In the genomic region with DNA sequence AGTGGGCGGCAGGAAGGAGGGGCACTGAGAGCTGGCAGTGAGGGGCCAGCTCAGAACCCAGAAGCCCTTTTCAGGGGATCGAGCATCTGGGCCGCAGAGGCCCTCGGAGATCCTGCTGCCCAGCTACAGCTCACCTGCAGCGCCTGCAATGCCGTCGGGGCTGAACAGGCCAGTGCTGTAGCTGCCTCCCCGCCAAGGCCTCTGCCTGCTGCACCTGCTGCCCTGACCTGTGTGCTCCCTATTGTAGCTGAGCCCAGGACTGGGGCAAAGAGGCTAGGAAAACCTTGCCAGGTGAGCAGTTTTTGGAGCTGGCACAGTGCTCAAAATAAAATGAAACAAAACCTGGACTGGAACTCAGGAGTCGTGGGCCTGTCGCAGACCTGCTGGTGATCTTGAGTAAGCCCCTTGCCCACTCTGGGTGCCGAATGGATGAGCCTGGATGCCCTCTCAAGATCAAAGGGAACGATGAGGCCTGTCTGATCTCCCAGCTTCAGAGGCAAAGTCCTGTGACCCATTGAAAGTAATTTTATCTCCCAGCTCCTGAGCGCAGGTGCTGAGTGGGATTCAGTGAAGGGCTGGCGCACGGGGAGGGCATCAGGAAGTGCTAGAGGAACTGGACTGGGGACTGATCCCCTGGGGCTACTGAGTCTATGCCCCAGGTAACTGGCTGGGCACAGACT, we compare ENCODE assay signal across 1 cellular context.
TF ChIP-seq lines count a peak whose summit lies in the region.

No MANE protein-coding gene starts in this region.

TF ChIP-seq in K562, 482 proteins besides CTCF, POLR2A, EP300 and RAD21 (continued from another document):
- no peak for TF ChIP-seq HSF4 (CRISPR knock-in tag; IDR thresholded peaks at IDR 0.05; ENCODE audit: borderline replicate concordance)
- TF ChIP-seq ZFX (CRISPR knock-in tag; IDR thresholded peaks at IDR 0.05), result no peak
- no peak for TF ChIP-seq ZNF41 (CRISPR knock-in tag; conservative IDR thresholded peaks at IDR 0.05)
- TF ChIP-seq HMG20B (CRISPR knock-in tag; IDR thresholded peaks at IDR 0.05), result no peak
- no peak for TF ChIP-seq RBM14 (IDR thresholded peaks at IDR 0.05; ENCODE audit: borderline replicate concordance, insufficient read depth, low read depth, low read length)
- TF ChIP-seq ZNF24 (IDR thresholded peaks at IDR 0.05), result no peak
- TF ChIP-seq, protein P1, sequence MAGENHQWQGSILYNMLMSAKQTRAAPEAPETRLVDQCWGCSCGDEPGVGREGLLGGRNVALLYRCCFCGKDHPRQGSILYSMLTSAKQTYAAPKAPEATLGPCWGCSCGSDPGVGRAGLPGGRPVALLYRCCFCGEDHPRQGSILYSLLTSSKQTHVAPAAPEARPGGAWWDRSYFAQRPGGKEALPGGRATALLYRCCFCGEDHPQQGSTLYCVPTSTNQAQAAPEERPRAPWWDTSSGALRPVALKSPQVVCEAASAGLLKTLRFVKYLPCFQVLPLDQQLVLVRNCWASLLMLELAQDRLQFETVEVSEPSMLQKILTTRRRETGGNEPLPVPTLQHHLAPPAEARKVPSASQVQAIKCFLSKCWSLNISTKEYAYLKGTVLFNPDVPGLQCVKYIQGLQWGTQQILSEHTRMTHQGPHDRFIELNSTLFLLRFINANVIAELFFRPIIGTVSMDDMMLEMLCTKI (IDR thresholded peaks at IDR 0.05; ENCODE audit: partially characterized antibody), result no peak
- no peak for TF ChIP-seq C11orf30 (IDR thresholded peaks at IDR 0.05; ENCODE audit: low read depth)
- TF ChIP-seq ZFP1 (CRISPR knock-in tag; IDR thresholded peaks at IDR 0.05), result no peak
- TF ChIP-seq L3MBTL2 (IDR thresholded peaks at IDR 0.05), result no peak
